ENCODE assay signal across 10 cellular contexts in the genomic region with DNA sequence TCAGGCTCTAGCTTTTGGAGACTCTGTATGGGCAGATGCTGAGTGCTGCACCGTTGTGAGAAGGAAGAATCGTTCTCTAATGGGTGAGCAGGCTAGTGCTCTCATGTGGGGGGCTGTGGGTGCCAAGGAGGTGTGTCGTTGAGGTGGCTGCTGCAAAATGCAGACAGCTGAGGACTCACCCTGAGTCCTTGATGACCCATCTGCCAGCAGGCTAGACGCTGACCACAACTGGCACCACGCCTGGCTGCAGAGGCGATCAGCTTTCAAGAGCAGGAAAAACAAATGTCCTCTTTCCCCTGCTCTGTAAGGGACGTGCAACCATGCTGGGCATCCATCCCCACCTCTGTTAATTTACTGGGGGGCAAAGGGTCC. TPM values are rescaled to one million over a fixed set of nuclear protein-coding genes. Genes with fewer than 3 reads are reported as not detected.
DNase-seq lines count a peak whose midpoint lies in the region; ATAC-seq and TF ChIP-seq lines count a peak whose summit lies in the region.
"Had no signal": no experiment of that assay in that cellular context is flagged by ENCODE, and none has a peak within 500 bp of the region (broad histone marks: within the 10 kb centered on the region; RNA-seq: fewer than 3 reads in every experiment).

No MANE protein-coding gene starts in this region.

- intact Hi-C loops in Panc1 (cut with micrococcal nuclease; ENCODE audit: unreplicated experiment) = no loop called here

- BruUV-seq in Panc1 (replicated peaks; lab: Mats Ljungman, UMichigan) = no TSS peak

- H3K4me1 ChIP-seq in Panc1 (ENCODE audit: control insufficient read depth, insufficient read depth, low read length) = peaks cover 11% of the 10 kb centered on the region
- peaks cover 54% of the 10 kb centered on the region for H3K4me1 ChIP-seq in effector memory CD4-positive, alpha-beta T cell (ENCODE audit: control insufficient read depth, insufficient read depth, low read length, poor library complexity, severe bottlenecking)
- H3K4me1 ChIP-seq: tibial artery had no signal

- ATAC-seq in Panc1 (peak; percentile 77), esophagus mucosa (peak; percentile 39)

- no peak for TF ChIP-seq CTCF in Panc1 (IDR thresholded peaks at IDR 0.05)

- DNase-seq in HCEC 1CT (peak; percentile 73), Panc1 (ENCODE audit: low read depth, low spot score) (peak; percentile 72), renal cortical epithelial cell (ENCODE audit: low read depth) (peak; percentile 74), HT-29 (ENCODE audit: low spot score) (no peak), NCI-H1105 treated with DMSO at 0.1 percent for 48 hours (lab: John Stamatoyannopoulos, UW) (no peak), epidermal melanocyte (ENCODE audit: insufficient read length, low spot score) (no peak)
- no peak for DNase-seq in effector memory CD4-positive, alpha-beta T cell
- DNase-seq: NCI-H2081 treated with DMSO at 0.1 percent for 48 hours, tibial artery had no signal

- H3K36me3 ChIP-seq in Panc1 (ENCODE audit: control insufficient read depth, insufficient read depth, low read length) = no peaks in the 10 kb centered on the region
- no peaks in the 10 kb centered on the region for H3K36me3 ChIP-seq in effector memory CD4-positive, alpha-beta T cell (ENCODE audit: control insufficient read depth, insufficient read depth, low read length)
- H3K36me3 ChIP-seq: tibial artery had no signal

- H3K27ac ChIP-seq in Panc1 (ENCODE audit: low read length) = no peak overlapping the region
- H3K27ac ChIP-seq in effector memory CD4-positive, alpha-beta T cell (ENCODE audit: insufficient read depth, low read length, poor library complexity, severe bottlenecking) = no peak overlapping the region
- H3K27ac ChIP-seq: tibial artery had no signal

- POLR2A ChIA-PET in Panc1 (lab: Charles Lee) = interaction anchor here (0.6 kb wide), 1 partner anchor 9 kb away, joined by 14 read pairs; no protein-coding TSS in a partner anchor

- no peaks in the 10 kb centered on the region for H3K27me3 ChIP-seq in Panc1 (ENCODE audit: control insufficient read depth, insufficient read depth, low read length)
- no peaks in the 10 kb centered on the region for H3K27me3 ChIP-seq in effector memory CD4-positive, alpha-beta T cell (replicated peaks; ENCODE audit: control insufficient read depth, insufficient read depth, low read length, poor library complexity, severe bottlenecking)
- H3K27me3 ChIP-seq: tibial artery had no signal

- no peaks in the 10 kb centered on the region for H3K9me3 ChIP-seq in Panc1 (ENCODE audit: control insufficient read depth, insufficient read depth, low read depth, low read length)
- no peaks in the 10 kb centered on the region for H3K9me3 ChIP-seq in effector memory CD4-positive, alpha-beta T cell (ENCODE audit: control insufficient read depth, low read length)
- H3K9me3 ChIP-seq: tibial artery had no signal

- CTCF ChIA-PET in Panc1 (lab: Charles Lee) = interaction anchor here (0.5 kb wide), 1 partner anchor 93 kb away, joined by 5 read pairs; no protein-coding TSS in a partner anchor

- in situ Hi-C loops in Panc1 (cut with HindIII; ENCODE audit: low pct_unique_long_range_greater_than_20kb, low sequenced_read_pairs) = no loop called here

- H3K4me3 ChIP-seq in Panc1 (ENCODE audit: low read depth in 2 of 2, low read length in 2 of 2) = peak overlapping the region in 1 of 2 experiments; percentile 17; a peak in 1 of 4 replicates
- no peak overlapping the region for H3K4me3 ChIP-seq in effector memory CD4-positive, alpha-beta T cell (ENCODE audit: insufficient read depth, low read depth, low read length, poor library complexity, severe bottlenecking)
- H3K4me3 ChIP-seq: tibial artery had no signal

RNA-seq across cellular contexts. Expression of gene HAUS1, which starts 48.2 kb away (rescaled TPM):
- total RNA-seq in Panc1 (2021; ENCODE audit: unreplicated experiment) = 28.4 TPM
- 13.9 TPM for polyA plus RNA-seq in Panc1 (2012; ENCODE audit: insufficient read length)
- 18.4 TPM for total RNA-seq in esophagus mucosa
- total RNA-seq in renal cortical epithelial cell = 51.3 and 85.3 TPM in 2 replicates
- 21.3 and 25.4 TPM in 2 replicates for total RNA-seq in HT-29 (2014; rRNA removed; shearing (Covaris generic))

RNA-seq across cellular contexts. Expression of gene ATP5F1A, which starts 54.3 kb away (rescaled TPM):
- 298 TPM for total RNA-seq in Panc1 (2021; ENCODE audit: unreplicated experiment)
- 248 TPM for polyA plus RNA-seq in Panc1 (2012; ENCODE audit: insufficient read length)
- total RNA-seq in esophagus mucosa = 466 TPM
- total RNA-seq in renal cortical epithelial cell = 1,050 and 1,307 TPM in 2 replicates
- 240 and 262 TPM in 2 replicates for total RNA-seq in HT-29 (2014; rRNA removed; shearing (Covaris generic))

Comparison
In these comparisons a context has a peak if more than half of its experiments do, and no peak if none do; other contexts are left out.
1. DNase-seq: peak in HCEC 1CT (single experiment), Panc1 (single experiment) and renal cortical epithelial cell (single experiment); none in HT-29 (single experiment), effector memory CD4-positive, alpha-beta T cell (0 of 3), NCI-H1105 treated with DMSO at 0.1 percent for 48 hours (single experiment) and epidermal melanocyte (single experiment).